8 cellular contexts compared by ENCODE assay signal in the genomic region with DNA sequence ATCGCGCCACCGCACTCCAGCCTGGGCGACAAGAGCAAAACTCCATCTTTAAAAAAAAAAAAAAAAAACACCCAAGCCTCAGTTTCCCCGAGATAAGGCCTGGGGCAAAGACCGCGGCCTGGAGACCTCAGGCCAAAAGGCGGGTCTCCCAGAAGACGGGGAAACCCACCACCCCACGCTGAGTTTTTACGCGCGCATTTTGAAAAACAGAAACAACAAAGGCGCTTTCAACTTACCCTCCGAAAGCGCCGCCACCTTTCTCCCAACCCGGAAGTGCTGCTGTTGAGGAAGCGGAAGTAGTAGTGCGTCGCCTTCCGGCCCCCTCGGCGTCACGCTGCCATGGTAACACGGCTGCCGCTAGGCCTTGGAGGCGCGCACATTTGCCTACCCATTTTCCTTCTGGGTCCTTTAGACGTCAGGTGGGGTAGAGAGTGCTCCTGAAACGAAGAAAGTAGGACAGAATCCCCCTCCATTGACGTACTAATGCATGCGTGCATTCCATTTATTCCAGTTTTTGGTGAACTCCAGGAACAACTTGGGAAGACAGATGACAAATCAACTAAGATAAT. TPM values are rescaled to one million over a fixed set of nuclear protein-coding genes. Genes with fewer than 3 reads are reported as not detected.
DNase-seq lines count a peak whose midpoint lies in the region; ATAC-seq and TF ChIP-seq lines count a peak whose summit lies in the region.

A gene with protein sequence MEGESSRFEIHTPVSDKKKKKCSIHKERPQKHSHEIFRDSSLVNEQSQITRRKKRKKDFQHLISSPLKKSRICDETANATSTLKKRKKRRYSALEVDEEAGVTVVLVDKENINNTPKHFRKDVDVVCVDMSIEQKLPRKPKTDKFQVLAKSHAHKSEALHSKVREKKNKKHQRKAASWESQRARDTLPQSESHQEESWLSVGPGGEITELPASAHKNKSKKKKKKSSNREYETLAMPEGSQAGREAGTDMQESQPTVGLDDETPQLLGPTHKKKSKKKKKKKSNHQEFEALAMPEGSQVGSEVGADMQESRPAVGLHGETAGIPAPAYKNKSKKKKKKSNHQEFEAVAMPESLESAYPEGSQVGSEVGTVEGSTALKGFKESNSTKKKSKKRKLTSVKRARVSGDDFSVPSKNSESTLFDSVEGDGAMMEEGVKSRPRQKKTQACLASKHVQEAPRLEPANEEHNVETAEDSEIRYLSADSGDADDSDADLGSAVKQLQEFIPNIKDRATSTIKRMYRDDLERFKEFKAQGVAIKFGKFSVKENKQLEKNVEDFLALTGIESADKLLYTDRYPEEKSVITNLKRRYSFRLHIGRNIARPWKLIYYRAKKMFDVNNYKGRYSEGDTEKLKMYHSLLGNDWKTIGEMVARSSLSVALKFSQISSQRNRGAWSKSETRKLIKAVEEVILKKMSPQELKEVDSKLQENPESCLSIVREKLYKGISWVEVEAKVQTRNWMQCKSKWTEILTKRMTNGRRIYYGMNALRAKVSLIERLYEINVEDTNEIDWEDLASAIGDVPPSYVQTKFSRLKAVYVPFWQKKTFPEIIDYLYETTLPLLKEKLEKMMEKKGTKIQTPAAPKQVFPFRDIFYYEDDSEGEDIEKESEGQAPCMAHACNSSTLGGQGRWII (minus strand): TSS at position 287 of the 569 bp plus-strand sequence. CDS start 4,019 bp downstream, outside the sequence.

- H3K9me3 ChIP-seq in right lobe of liver = no peaks in the 10 kb centered on the region

- TF ChIP-seq POLR2A in right lobe of liver (IDR thresholded peaks at IDR 0.05) = no peak

- H3K36me3 ChIP-seq in right lobe of liver = peaks cover 0 to 5% (median 3%) of the 10 kb centered on the region in 4 donors

- 3% methylated on average over 24 of the region's 33 CpGs for WGBS in right lobe of liver (ENCODE audit: insufficient coverage, low coverage, low lambda C conversion rate, missing lambda C conversion rate)

- peaks cover 0 to 26% (median 21%) of the 10 kb centered on the region in 45 donors for H3K27me3 ChIP-seq in dorsolateral prefrontal cortex
- peaks cover 0 to 8% of the 10 kb centered on the region in 2 donors for H3K27me3 ChIP-seq in right lobe of liver

- intact Hi-C loops in dorsolateral prefrontal cortex (cut with DNase I) (loop anchor here (5.0 kb wide), 1 partner anchor 54 kb away; a partner anchor contains a TSS), right lobe of liver (cut with DNase I) (no loop called here)

- peaks cover 0 to 17% (median 8%) of the 10 kb centered on the region in 4 donors for H3K4me1 ChIP-seq in right lobe of liver

- peak within 1 kb of the TSS in 6 of 59 donors; percentile 12 to 67 (median 46) for H3K27ac ChIP-seq in dorsolateral prefrontal cortex
- peak within 1 kb of the TSS in 1 of 3 donors; percentile 39 for H3K27ac ChIP-seq in right lobe of liver

- ATAC-seq in GM19397 (IDR thresholded peaks at IDR 0.05; ENCODE audit: unreplicated experiment) (peak; percentile 82), right lobe of liver (peak; percentile 92 to 97 (median 97))

- peak in 26 of 56 donors; percentile 10 to 46 (median 22) for TF ChIP-seq CTCF in dorsolateral prefrontal cortex (IDR thresholded peaks at IDR 0.05 in 54 of 56, conservative IDR thresholded peaks at IDR 0.05 in 2 of 56; ENCODE audit: low read depth in 1 of 56, partially characterized antibody in 56 of 56)
- no peak for TF ChIP-seq CTCF in right lobe of liver (IDR thresholded peaks at IDR 0.05)

- DNase-seq in C1 segment of cervical spinal cord (lab: John Stamatoyannopoulos, UW) (peak; percentile 11 to 87 (median 70)), HK-2 (ENCODE audit: unreplicated experiment) (peak; percentile 83), NCI-H82 (lab: John Stamatoyannopoulos, UW) (peak; percentile 95), dorsolateral prefrontal cortex (peak; percentile 78 to 94 (median 87)), right lobe of liver (peak; percentile 92 to 93 (median 93))
- peak; percentile 92 to 93 for DNase-seq in activated CD4-positive, alpha-beta T cell treated with anti-CD3 and anti-CD28 coated beads, Interleukin-2, amount 50 U/mL, for 4 hours
- peak; percentile 94 for DNase-seq in stimulated activated CD4-positive, alpha-beta T cell treated with anti-CD3 and anti-CD28 coated beads, Interleukin-4, amount 100 ng/mL, for 1 hour

- H3K4me3 ChIP-seq in dorsolateral prefrontal cortex = peak within 1 kb of the TSS; percentile 56 to 96 (median 85)
- H3K4me3 ChIP-seq in right lobe of liver = peak within 1 kb of the TSS; percentile 69 to 90 (median 78)

RNA-seq across cellular contexts. Expression of the gene that starts here (rescaled TPM):
- total RNA-seq in dorsolateral prefrontal cortex (10 to 100 TPM; 10.4 to 20.0 (median 14.9) TPM), right lobe of liver (1 to 10 TPM; 2.2 to 6.0 (median 3.4) TPM)

Comparison
In these comparisons a context has a peak if more than half of its experiments do, and no peak if none do; other contexts are left out.
1. intact Hi-C loops: an anchor here in dorsolateral prefrontal cortex (5.0 kb wide); none called in right lobe of liver.